In genomic region chr15:81373996-81374395, GRCh38 we compare ENCODE assay signal across 25 cellular contexts. TPM values are rescaled to one million over a fixed set of nuclear protein-coding genes. Genes with fewer than 3 reads are reported as not detected.
DNase-seq lines count a peak whose midpoint lies in the region; ATAC-seq and TF ChIP-seq lines count a peak whose summit lies in the region.
"Had no signal": no experiment of that assay in that cellular context is flagged by ENCODE, and none has a peak within 500 bp of the region (broad histone marks: within the 10 kb centered on the region; RNA-seq: fewer than 3 reads in every experiment).

TSS of gene TMC3 (minus strand) at chr15:81374213. CDS start at chr15:81374077, 136 bp downstream.

- H3K4me1 Mint-ChIP-seq in natural killer cell = no peaks in the 10 kb centered on the region
- H3K4me1 Mint-ChIP-seq: T-helper 17 cell had no signal

- H3K9me3 ChIP-seq in thyroid gland = no peaks in the 10 kb centered on the region
- no peaks in the 10 kb centered on the region for H3K9me3 ChIP-seq in left lung
- H3K9me3 ChIP-seq: BLaER1, mucosa of descending colon, neutrophil, transverse colon had no signal

- no peak within 1 kb of the TSS for H2BK120ac ChIP-seq in mesendoderm (ENCODE audit: low read depth, low read length)

- H3K4me3 ChIP-seq in choroid plexus epithelial cell (ENCODE audit: low read depth, low read length) (no peak within 1 kb of the TSS), mesendoderm (ENCODE audit: low read length) (no peak within 1 kb of the TSS), thyroid gland (replicated peaks in 1 of 3) (no peak within 1 kb of the TSS), left lung (no peak within 1 kb of the TSS)
- H3K4me3 ChIP-seq: BLaER1, mucosa of descending colon, transverse colon had no signal

- H3K9ac ChIP-seq in mesendoderm (ENCODE audit: low read length) = no peak within 1 kb of the TSS
- H3K9ac ChIP-seq: BLaER1 had no signal

- H3K36me3 ChIP-seq in mesendoderm (ENCODE audit: control insufficient read depth, insufficient read depth, low read length) (no peaks in the 10 kb centered on the region), thyroid gland (no peaks in the 10 kb centered on the region), left lung (no peaks in the 10 kb centered on the region)
- H3K36me3 ChIP-seq: BLaER1, transverse colon had no signal

- H3K79me2 ChIP-seq in mesendoderm (ENCODE audit: control insufficient read depth, insufficient read depth, low read length) = no peaks in the 10 kb centered on the region

- H4K8ac ChIP-seq in mesendoderm (ENCODE audit: low read depth, low read length) = no peak within 1 kb of the TSS

- DNase-seq in NCI-H2171 treated with DMSO at 0.1 percent for 48 hours (lab: John Stamatoyannopoulos, UW) (peak; percentile 16), NCI-H2171 (lab: John Stamatoyannopoulos, UW) (no peak), choroid plexus epithelial cell (ENCODE audit: low read depth) (peak; percentile 13), mesendoderm (no peak), thyroid gland (peak; percentile 57 to 67), natural killer cell (no peak), left lung (no peak)
- DNase-seq: 8988T; activated CD4-positive, alpha-beta memory T cell treated with anti-CD3 and anti-CD28 coated beads for 36 hours; activated naive CD4-positive, alpha-beta T cell; EL; KBM-7; left colon; mucosa of descending colon; NCI-H2029; NCI-H524 treated with DMSO at 0.1 percent for 48 hours; SHP77 treated with DMSO at 0.1 percent for 48 hours; stimulated activated naive CD4-positive, alpha-beta T cell treated with Interleukin-2 at 50 U/mL for 16 hours; T-helper 17 cell; transverse colon had no signal

- no peak within 1 kb of the TSS for H3K27ac Mint-ChIP-seq in natural killer cell
- H3K27ac Mint-ChIP-seq: activated CD4-positive, alpha-beta memory T cell treated with anti-CD3 and anti-CD28 coated beads for 36 hours; T-helper 17 cell had no signal

- no peak within 1 kb of the TSS for H3K4ac ChIP-seq in mesendoderm (ENCODE audit: low read depth, low read length)

- no peak for TF ChIP-seq CTCF in choroid plexus epithelial cell (conservative IDR thresholded peaks at IDR 0.05; ENCODE audit: low read depth, low read length)
- TF ChIP-seq CTCF in thyroid gland (IDR thresholded peaks at IDR 0.05) = no peak
- TF ChIP-seq CTCF in natural killer cell (IDR thresholded peaks at IDR 0.05) = no peak
- no peak for TF ChIP-seq CTCF in left lung (IDR thresholded peaks at IDR 0.05)

- H4K5ac ChIP-seq in mesendoderm (ENCODE audit: low read length) = no peak within 1 kb of the TSS

- no peak for ATAC-seq in natural killer cell
- no peak for ATAC-seq in left lung
- ATAC-seq in HG02763 (IDR thresholded peaks at IDR 0.05; ENCODE audit: unreplicated experiment) = no peak
- ATAC-seq: left colon, mucosa of descending colon, sciatic nerve, T-helper 17 cell had no signal

- no peak within 1 kb of the TSS for H3K23ac ChIP-seq in mesendoderm (ENCODE audit: low read length)

- no peaks in the 10 kb centered on the region for H3K27me3 ChIP-seq in mesendoderm (ENCODE audit: insufficient read depth, low read length, poor library complexity)
- H3K27me3 ChIP-seq in thyroid gland = no peaks in the 10 kb centered on the region
- H3K27me3 ChIP-seq in left lung = no peaks in the 10 kb centered on the region
- H3K27me3 ChIP-seq: BLaER1, neutrophil, transverse colon had no signal

- no peak within 1 kb of the TSS for H3K18ac ChIP-seq in mesendoderm (ENCODE audit: low read length)

- H3K56ac ChIP-seq in mesendoderm (ENCODE audit: low read length) = no peak within 1 kb of the TSS

- no peak within 1 kb of the TSS for H3K4me3 Mint-ChIP-seq in natural killer cell
- H3K4me3 Mint-ChIP-seq: activated CD4-positive, alpha-beta memory T cell treated with anti-CD3 and anti-CD28 coated beads for 36 hours; T-helper 17 cell had no signal

- H3K36me3 Mint-ChIP-seq in natural killer cell = no peaks in the 10 kb centered on the region
- H3K36me3 Mint-ChIP-seq: activated CD4-positive, alpha-beta memory T cell treated with anti-CD3 and anti-CD28 coated beads for 36 hours had no signal

- TF ChIP-seq POLR2A in thyroid gland (IDR thresholded peaks at IDR 0.05) = no peak

- H3K4me1 ChIP-seq in mesendoderm (ENCODE audit: control insufficient read depth, low read depth, low read length) = no peaks in the 10 kb centered on the region
- peaks cover 4 to 6% of the 10 kb centered on the region in 2 donors for H3K4me1 ChIP-seq in thyroid gland
- no peaks in the 10 kb centered on the region for H3K4me1 ChIP-seq in left lung
- H3K4me1 ChIP-seq: BLaER1, transverse colon had no signal

- intact Hi-C loops in thyroid gland (cut with DNase I) = no loop called here
- intact Hi-C loops in natural killer cell (cut with micrococcal nuclease) = no loop called here
- intact Hi-C loops in left lung (cut with DNase I) = no loop called here

- no peak within 1 kb of the TSS for H2BK15ac ChIP-seq in mesendoderm (replicated peaks; ENCODE audit: low read depth)

- H3K27me3 Mint-ChIP-seq in natural killer cell (ENCODE audit: low read depth in 2 of 2) = peaks cover 0 to 9% of the 10 kb centered on the region in 2 donors
- H3K27me3 Mint-ChIP-seq: activated CD4-positive, alpha-beta memory T cell treated with anti-CD3 and anti-CD28 coated beads for 36 hours had no signal

- H2BK5ac ChIP-seq in mesendoderm (ENCODE audit: low read length) = peak within 1 kb of the TSS; percentile 6

- no CpG with 5 or more reads among the region's 9 CpGs for WGBS in mesendoderm (ENCODE audit: extremely low coverage, insufficient coverage, low lambda C conversion rate)
- WGBS in thyroid gland, 2 donors = 35 to 38% methylated on average over 9 of the region's 9 CpGs

- no peak within 1 kb of the TSS for H3K27ac ChIP-seq in mesendoderm (ENCODE audit: low read depth, low read length)
- H3K27ac ChIP-seq in thyroid gland = no peak within 1 kb of the TSS
- H3K27ac ChIP-seq in left lung = no peak within 1 kb of the TSS
- H3K27ac ChIP-seq: BLaER1, neutrophil, transverse colon, VCaP had no signal

- H2AK5ac ChIP-seq in mesendoderm (ENCODE audit: low read length) = no peak within 1 kb of the TSS

- H3K4me2 ChIP-seq in mesendoderm (ENCODE audit: low read length) = no peak within 1 kb of the TSS
- H3K4me2 ChIP-seq: BLaER1 had no signal

- no peaks in the 10 kb centered on the region for H3K9me3 Mint-ChIP-seq in natural killer cell
- H3K9me3 Mint-ChIP-seq: activated CD4-positive, alpha-beta memory T cell treated with anti-CD3 and anti-CD28 coated beads for 36 hours had no signal

- H3K79me1 ChIP-seq in mesendoderm (ENCODE audit: low read length) = no peaks in the 10 kb centered on the region

RNA-seq across cellular contexts. Expression of gene TMC3, which starts in this region (rescaled TPM):
- polyA plus RNA-seq in mesendoderm (2013, experiment 1 of 2) = not detected
- polyA plus RNA-seq in mesendoderm (2013, experiment 2 of 2) = not detected
- total RNA-seq in thyroid gland (under 1 TPM in 3 of 4 donors, not detected in 1; 0.33 to 0.40 (median 0.34) TPM), natural killer cell (not detected), left lung (not detected)
- total RNA-seq: activated CD4-positive, alpha-beta memory T cell treated with anti-CD3 and anti-CD28 coated beads for 36 hours; left colon; T-helper 17 cell had no signal

Comparison
In these comparisons a context has a peak if more than half of its experiments do, and no peak if none do; other contexts are left out.
1. DNase-seq: peak in NCI-H2171 treated with DMSO at 0.1 percent for 48 hours (single experiment) and choroid plexus epithelial cell (single experiment); none in NCI-H2171 (single experiment), mesendoderm (single experiment), natural killer cell (single experiment) and left lung (0 of 2).
2. Peak in DNase-seq in thyroid gland; RNA of the gene not detected or under 1 TPM.